14 cellular contexts compared by ENCODE assay signal in genomic region chr15:78093242-78094020, GRCh38. TPM values are rescaled to one million over a fixed set of nuclear protein-coding genes. Genes with fewer than 3 reads are reported as not detected.
DNase-seq lines count a peak whose midpoint lies in the region; ATAC-seq, FAIRE-seq and TF ChIP-seq lines count a peak whose summit lies in the region.
"Had no signal": no experiment of that assay in that cellular context is flagged by ENCODE, and none has a peak within 500 bp of the region (broad histone marks: within the 10 kb centered on the region; RNA-seq: fewer than 3 reads in every experiment).

No MANE protein-coding gene starts in this region.

- TF ChIP-seq CTCF in astrocyte of the cerebellum (IDR thresholded peaks at IDR 0.05; ENCODE audit: low read depth, low read length, missing control alignments) (no peak), uterus (IDR thresholded peaks at IDR 0.05) (no peak), kidney (IDR thresholded peaks at IDR 0.05; ENCODE audit: borderline replicate concordance, extremely low read depth, insufficient read depth) (no peak)

- H3K27ac ChIP-seq in uterus (peak overlapping the region in 1 of 2 donors; percentile 37), kidney (ENCODE audit: low read depth in 2 of 2, low read length in 2 of 2) (no peak overlapping the region)
- H3K27ac ChIP-seq: adrenal gland, SJSA1, tibial artery had no signal

- FAIRE-seq in kidney (lab: Jason Lieb, UNC): no peak
- FAIRE-seq: keratinocyte had no signal

- no peak for ATAC-seq in HG03045 (IDR thresholded peaks at IDR 0.05; ENCODE audit: unreplicated experiment)

- in situ Hi-C loops in astrocyte of the cerebellum (cut with HindIII; ENCODE audit: low sequenced_read_pairs): no loop called here

- TF ChIP-seq POLR2A in uterus (IDR thresholded peaks at IDR 0.05): no peak

- no peak overlapping the region for H3K4me3 ChIP-seq in astrocyte of the cerebellum (ENCODE audit: low read depth, low read length)
- H3K4me3 ChIP-seq in uterus: no peak overlapping the region
- no peak overlapping the region for H3K4me3 ChIP-seq in kidney (ENCODE audit: low read length in 2 of 2)
- H3K4me3 ChIP-seq: adrenal gland, SJSA1, tibial artery had no signal

- no peak overlapping the region for H3K9ac ChIP-seq in kidney (ENCODE audit: low read length in 2 of 2)

- peak; percentile 46 for DNase-seq in activated effector memory CD4-positive, alpha-beta T cell treated with anti-CD3 and anti-CD28 coated beads, Interleukin-2, amount 50 U/mL, for 16 hours
- no peak for DNase-seq in activated effector memory CD4-positive, alpha-beta T cell treated with Interleukin-2 at 50 U/mL for 16 hours
- DNase-seq in astrocyte of the cerebellum (ENCODE audit: low read depth) (peak; percentile 67), kidney tubule cell (ENCODE audit: low spot score) (peak; percentile 73), uterus (peak; percentile 18 to 28), NCI-H1092 treated with DMSO at 0.1 percent for 48 hours (lab: John Stamatoyannopoulos, UW) (no peak), kidney (no peak)
- DNase-seq: activated CD4-positive, alpha-beta T cell treated with anti-CD3 and anti-CD28 coated beads, Interleukin-2, amount 10 ng/mL, durations not matched to agents 24 days and 14 days had no signal

- H3K4me1 ChIP-seq in uterus (no peaks in the 10 kb centered on the region), kidney (ENCODE audit: control insufficient read depth in 1 of 2, insufficient read depth in 1 of 2, low read depth in 1 of 2, low read length in 2 of 2) (peaks cover 0 to 10% of the 10 kb centered on the region in 2 donors)
- H3K4me1 ChIP-seq: adrenal gland, SJSA1 had no signal

- intact Hi-C loops in uterus (cut with DNase I; ENCODE audit: low total_unique reads): no loop called here
- intact Hi-C loops in kidney (cut with DNase I): no loop called here

- no peaks in the 10 kb centered on the region for H3K27me3 ChIP-seq in uterus
- H3K27me3 ChIP-seq: adrenal gland, SJSA1, tibial artery had no signal

- H3K36me3 ChIP-seq in uterus (no peaks in the 10 kb centered on the region), kidney (ENCODE audit: control insufficient read depth in 1 of 2, insufficient read depth in 2 of 2, low read length in 2 of 2) (no peaks in the 10 kb centered on the region)
- H3K36me3 ChIP-seq: adrenal gland, SJSA1, tibial artery had no signal

- H3K9me3 ChIP-seq in uterus (no peaks in the 10 kb centered on the region), kidney (ENCODE audit: control insufficient read depth in 1 of 2, low read length in 2 of 2) (no peaks in the 10 kb centered on the region)
- H3K9me3 ChIP-seq: adrenal gland, SJSA1, tibial artery had no signal

RNA-seq across cellular contexts. Expression of gene SH2D7, which starts 1.1 kb away (rescaled TPM):
- total RNA-seq in uterus: not detected
- not detected for total RNA-seq in kidney
- not detected for polyA plus RNA-seq in kidney (ENCODE audit: insufficient read depth, low read depth, low replicate concordance)
- total RNA-seq: activated CD4-positive, alpha-beta T cell treated with anti-CD3 and anti-CD28 coated beads, Interleukin-2, amount 10 ng/mL, durations not matched to agents 24 days and 14 days; adrenal gland; progenitor cell of endocrine pancreas; SJSA1 had no signal
- polyA plus RNA-seq: adrenal gland, keratinocyte had no signal

RNA-seq across cellular contexts. Expression of gene TBC1D2B, which starts 15.9 kb away (rescaled TPM):
- 10 to 100 TPM; 27.7 to 89.0 (median 57.9) TPM for total RNA-seq in uterus
- 41.6 TPM for total RNA-seq in kidney
- polyA plus RNA-seq in kidney (ENCODE audit: insufficient read depth, low read depth, low replicate concordance): 8.5 TPM

RNA-seq across cellular contexts. Expression of gene CIB2, which starts 37.8 kb away (rescaled TPM):
- 10 to 100 TPM in 2 of 4 donors, 1 to 10 TPM in 2; 4.4 to 11.3 (median 7.8) TPM for total RNA-seq in uterus
- 13.7 TPM for total RNA-seq in kidney
- polyA plus RNA-seq in kidney (ENCODE audit: insufficient read depth, low read depth, low replicate concordance): 29.9 TPM

RNA-seq across cellular contexts. Expression of gene IDH3A, which starts 55.7 kb away (rescaled TPM):
- 100 to 1,000 TPM in 1 of 4 donors, 10 to 100 TPM in 3; 60.1 to 118 (median 86.4) TPM for total RNA-seq in uterus
- 97.2 TPM for total RNA-seq in kidney
- polyA plus RNA-seq in kidney (ENCODE audit: insufficient read depth, low read depth, low replicate concordance): 67.5 TPM

Comparison
In these comparisons a context has a peak if more than half of its experiments do, and no peak if none do; other contexts are left out.
1. DNase-seq: peak in activated effector memory CD4-positive, alpha-beta T cell treated with anti-CD3 and anti-CD28 coated beads, Interleukin-2, amount 50 U/mL, for 16 hours (single experiment), astrocyte of the cerebellum (single experiment), kidney tubule cell (single experiment) and uterus (2 of 2); none in activated effector memory CD4-positive, alpha-beta T cell treated with Interleukin-2 at 50 U/mL for 16 hours (single experiment), NCI-H1092 treated with DMSO at 0.1 percent for 48 hours (single experiment) and kidney (single experiment).